In the genomic region with DNA sequence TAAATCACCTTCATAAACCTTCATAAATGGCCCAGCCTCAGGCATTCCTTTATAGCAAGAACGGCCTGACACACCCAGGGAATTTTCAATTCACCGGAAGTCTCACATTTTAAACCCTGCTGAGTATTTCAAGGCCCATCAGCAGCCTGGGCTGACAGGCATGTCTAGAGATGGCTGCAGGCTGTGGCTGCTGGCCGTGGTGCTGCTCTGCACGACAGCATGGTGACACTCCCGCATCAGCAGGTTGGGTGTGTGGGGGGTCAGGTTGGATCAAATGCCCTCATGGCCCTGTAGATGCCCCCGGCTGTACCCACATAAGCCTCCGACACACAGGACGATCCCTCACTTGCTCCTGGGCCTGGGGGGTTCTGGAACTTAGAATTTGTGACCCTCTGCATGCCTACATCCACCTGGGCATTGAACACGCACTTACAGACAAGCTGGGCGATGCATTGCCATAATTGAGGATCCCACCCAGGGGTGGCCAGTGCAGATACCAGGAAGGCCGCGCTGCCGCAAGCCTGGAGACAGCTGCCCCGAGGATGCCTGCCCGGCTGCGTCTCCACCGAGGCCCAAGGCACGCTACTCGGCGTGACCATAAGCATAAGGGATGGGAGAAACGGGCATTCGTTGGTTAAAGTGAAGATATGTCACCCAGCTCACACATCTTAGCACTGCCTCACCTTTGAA, we compare ENCODE assay signal across 1 cellular context.
TF ChIP-seq lines count a peak whose summit lies in the region.

No MANE protein-coding gene starts in this region.

TF ChIP-seq in Ishikawa, 13 proteins besides CTCF, POLR2A, EP300 and RAD21 (continued from another document):
- TF ChIP-seq, protein P1, sequence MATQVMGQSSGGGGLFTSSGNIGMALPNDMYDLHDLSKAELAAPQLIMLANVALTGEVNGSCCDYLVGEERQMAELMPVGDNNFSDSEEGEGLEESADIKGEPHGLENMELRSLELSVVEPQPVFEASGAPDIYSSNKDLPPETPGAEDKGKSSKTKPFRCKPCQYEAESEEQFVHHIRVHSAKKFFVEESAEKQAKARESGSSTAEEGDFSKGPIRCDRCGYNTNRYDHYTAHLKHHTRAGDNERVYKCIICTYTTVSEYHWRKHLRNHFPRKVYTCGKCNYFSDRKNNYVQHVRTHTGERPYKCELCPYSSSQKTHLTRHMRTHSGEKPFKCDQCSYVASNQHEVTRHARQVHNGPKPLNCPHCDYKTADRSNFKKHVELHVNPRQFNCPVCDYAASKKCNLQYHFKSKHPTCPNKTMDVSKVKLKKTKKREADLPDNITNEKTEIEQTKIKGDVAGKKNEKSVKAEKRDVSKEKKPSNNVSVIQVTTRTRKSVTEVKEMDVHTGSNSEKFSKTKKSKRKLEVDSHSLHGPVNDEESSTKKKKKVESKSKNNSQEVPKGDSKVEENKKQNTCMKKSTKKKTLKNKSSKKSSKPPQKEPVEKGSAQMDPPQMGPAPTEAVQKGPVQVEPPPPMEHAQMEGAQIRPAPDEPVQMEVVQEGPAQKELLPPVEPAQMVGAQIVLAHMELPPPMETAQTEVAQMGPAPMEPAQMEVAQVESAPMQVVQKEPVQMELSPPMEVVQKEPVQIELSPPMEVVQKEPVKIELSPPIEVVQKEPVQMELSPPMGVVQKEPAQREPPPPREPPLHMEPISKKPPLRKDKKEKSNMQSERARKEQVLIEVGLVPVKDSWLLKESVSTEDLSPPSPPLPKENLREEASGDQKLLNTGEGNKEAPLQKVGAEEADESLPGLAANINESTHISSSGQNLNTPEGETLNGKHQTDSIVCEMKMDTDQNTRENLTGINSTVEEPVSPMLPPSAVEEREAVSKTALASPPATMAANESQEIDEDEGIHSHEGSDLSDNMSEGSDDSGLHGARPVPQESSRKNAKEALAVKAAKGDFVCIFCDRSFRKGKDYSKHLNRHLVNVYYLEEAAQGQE (IDR thresholded peaks at IDR 0.05; ENCODE audit: low read depth), result peak; percentile 66
TF ChIP-seq in Ishikawa: peak in this region for 1.
